Comparison of ENCODE assay signal across 14 cellular contexts in genomic region chr5:99061711-99062110, GRCh38.
DNase-seq lines count a peak whose midpoint lies in the region; FAIRE-seq and TF ChIP-seq lines count a peak whose summit lies in the region.
"Had no signal": no experiment of that assay in that cellular context is flagged by ENCODE, and none has a peak within 500 bp of the region (broad histone marks: within the 10 kb centered on the region; RNA-seq: fewer than 3 reads in every experiment).

No MANE protein-coding gene starts in this region.

- H3K4me3 Mint-ChIP-seq in activated CD4-positive, alpha-beta memory T cell treated with anti-CD3 and anti-CD28 coated beads, Interleukin-2, amount 10 ng/mL, durations not matched to agents 7 days and 5 days, result no peak overlapping the region

- peaks cover 2% of the 10 kb centered on the region for H3K4me1 Mint-ChIP-seq in activated CD4-positive, alpha-beta memory T cell treated with anti-CD3 and anti-CD28 coated beads, Interleukin-2, amount 10 ng/mL, durations not matched to agents 7 days and 5 days

- H3K4me3 ChIP-seq in epithelial cell of esophagus (ENCODE audit: low read length), result no peak overlapping the region
- peak overlapping the region; percentile 2 for H3K4me3 ChIP-seq in skeletal muscle cell (ENCODE audit: low read depth, low read length)
- H3K4me3 ChIP-seq: tibial nerve had no signal

- TF ChIP-seq POLR2A in GM12892 (IDR thresholded peaks at IDR 0.05; ENCODE audit: low read depth, low read length), result no peak

- DNase-seq in GM12892 (ENCODE audit: insufficient read length) (no peak), RKO (ENCODE audit: low spot score) (peak; percentile 5), epithelial cell of esophagus (ENCODE audit: low read depth) (peak; percentile 78), skeletal muscle cell (ENCODE audit: low read depth) (no peak), NCI-H1694 treated with DMSO at 0.1 percent for 48 hours (lab: John Stamatoyannopoulos, UW) (no peak), NCI-H510A treated with DMSO at 0.1 percent for 48 hours (lab: John Stamatoyannopoulos, UW) (no peak)
- DNase-seq in activated T-cell treated with anti-CD3 and anti-CD28 coated beads, Interleukin-2, amount 50 U/mL, for 48 hours, result no peak
- DNase-seq in activated CD4-positive, alpha-beta memory T cell treated with anti-CD3 and anti-CD28 coated beads, Interleukin-2, amount 10 ng/mL, durations not matched to agents 7 days and 5 days, result no peak
- DNase-seq: activated gamma-delta T cell treated with Interleukin-2 at 50 U/mL for 16 hours; DMS153; effector CD4-positive, alpha-beta T cell; NCI-H774 had no signal

- no peaks in the 10 kb centered on the region for H3K9me3 Mint-ChIP-seq in activated CD4-positive, alpha-beta memory T cell treated with anti-CD3 and anti-CD28 coated beads, Interleukin-2, amount 10 ng/mL, durations not matched to agents 7 days and 5 days

- no peaks in the 10 kb centered on the region for H3K36me3 Mint-ChIP-seq in activated CD4-positive, alpha-beta memory T cell treated with anti-CD3 and anti-CD28 coated beads, Interleukin-2, amount 10 ng/mL, durations not matched to agents 7 days and 5 days (ENCODE audit: low read depth)

- CTCF ChIA-PET in activated CD4-positive, alpha-beta memory T cell treated with anti-CD3 and anti-CD28 coated beads, Interleukin-2, amount 10 ng/mL, durations not matched to agents 7 days and 5 days (lab: Charles Lee), result interaction anchor here (0.9 to 4.9 kb wide), 14 partner anchors 9 to 294 kb away, joined by 3 to 46 read pairs (median 4); no protein-coding TSS in a partner anchor

- peaks cover 6% of the 10 kb centered on the region for H3K27me3 Mint-ChIP-seq in activated CD4-positive, alpha-beta memory T cell treated with anti-CD3 and anti-CD28 coated beads, Interleukin-2, amount 10 ng/mL, durations not matched to agents 7 days and 5 days

- peak; percentile 68 for FAIRE-seq in GM12892 (lab: Jason Lieb, UNC)
- FAIRE-seq: TTC549 had no signal

- no peak overlapping the region for H3K27ac Mint-ChIP-seq in activated CD4-positive, alpha-beta memory T cell treated with anti-CD3 and anti-CD28 coated beads, Interleukin-2, amount 10 ng/mL, durations not matched to agents 7 days and 5 days

- POLR2A ChIA-PET in activated CD4-positive, alpha-beta memory T cell treated with anti-CD3 and anti-CD28 coated beads, Interleukin-2, amount 10 ng/mL, durations not matched to agents 7 days and 5 days (lab: Charles Lee), result interaction anchor here (1.7 to 2.3 kb wide), 2 partner anchors 149 to 157 kb away, joined by 5 to 13 read pairs; no protein-coding TSS in a partner anchor

- TF ChIP-seq CTCF in epithelial cell of esophagus (IDR thresholded peaks at IDR 0.05; ENCODE audit: insufficient read depth, low read depth, low read length, missing control alignments), result no peak

Comparison
In these comparisons a context has a peak if more than half of its experiments do, and no peak if none do; other contexts are left out.
1. DNase-seq: peak in RKO (single experiment) and epithelial cell of esophagus (single experiment); none in GM12892 (single experiment), skeletal muscle cell (single experiment), NCI-H1694 treated with DMSO at 0.1 percent for 48 hours (single experiment), activated T-cell treated with anti-CD3 and anti-CD28 coated beads, Interleukin-2, amount 50 U/mL, for 48 hours (0 of 2), NCI-H510A treated with DMSO at 0.1 percent for 48 hours (single experiment) and activated CD4-positive, alpha-beta memory T cell treated with anti-CD3 and anti-CD28 coated beads, Interleukin-2, amount 10 ng/mL, durations not matched to agents 7 days and 5 days (single experiment).